In the genomic region with DNA sequence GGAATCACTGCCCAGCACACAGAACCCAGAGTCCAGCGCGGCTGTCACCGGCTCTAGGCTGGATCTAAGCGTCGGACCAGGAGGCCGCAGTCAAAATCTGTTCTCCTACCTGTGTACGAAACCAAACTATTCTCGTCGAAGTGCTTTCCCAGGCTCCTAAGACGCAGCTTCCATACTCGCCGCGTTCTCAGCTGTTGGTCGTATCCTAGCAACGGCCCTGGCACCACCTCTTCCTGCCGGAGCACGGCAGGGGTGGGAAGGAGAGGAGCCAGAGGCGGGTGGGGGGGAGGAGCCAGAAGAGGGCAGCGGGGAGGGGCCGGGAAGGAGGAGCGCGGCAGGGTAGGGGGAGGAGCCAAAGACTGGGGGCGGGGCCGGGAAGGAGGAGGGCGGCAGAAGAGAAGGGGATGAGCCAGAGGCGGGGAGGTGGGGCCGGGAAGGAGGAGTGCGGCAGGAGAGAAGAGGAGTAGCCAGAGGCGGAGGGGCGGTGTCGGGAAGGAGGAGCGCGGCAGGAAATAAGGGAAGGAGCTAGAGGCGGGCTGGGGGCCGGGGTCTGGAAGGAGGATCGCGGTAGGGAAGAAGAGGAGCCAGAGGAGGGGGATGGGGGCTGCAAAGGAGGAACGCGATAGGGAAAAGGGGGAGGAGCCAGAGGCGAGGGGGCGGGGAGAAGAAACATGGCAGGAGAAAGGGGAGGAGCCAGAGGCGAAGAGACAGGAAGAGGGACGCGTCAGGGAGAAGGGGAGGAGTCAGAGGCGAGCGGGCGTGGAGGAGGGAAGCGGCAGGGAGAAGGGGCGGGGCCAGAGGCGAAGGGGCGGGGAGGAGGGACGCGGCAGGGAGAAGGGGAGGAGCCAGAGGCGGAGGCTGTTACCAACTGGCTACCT, we compare ENCODE assay signal across 8 cellular contexts. TPM values are rescaled to one million over a fixed set of nuclear protein-coding genes. Genes with fewer than 3 reads are reported as not detected.
DNase-seq lines count a peak whose midpoint lies in the region; ATAC-seq and TF ChIP-seq lines count a peak whose summit lies in the region.

A gene (minus strand): TSS at position 213 of the 878 bp plus-strand sequence. CDS start 22,255 bp downstream, outside the sequence.

- peak within 1 kb of the TSS; percentile 78 for H3K27ac ChIP-seq in CD4-positive, CD25-positive, alpha-beta regulatory T cell (ENCODE audit: insufficient read depth, low read length, poor library complexity, severe bottlenecking)
- H3K27ac ChIP-seq in lower lobe of right lung = peak within 1 kb of the TSS; percentile 77

- peaks cover 24% of the 10 kb centered on the region for H3K27me3 Mint-ChIP-seq in CD4-positive, CD25-positive, alpha-beta regulatory T cell
- peaks cover 18% of the 10 kb centered on the region for H3K27me3 Mint-ChIP-seq in activated CD8-positive, alpha-beta T cell treated with anti-CD3 and anti-CD28 coated beads for 36 hours

- TF ChIP-seq CTCF in activated CD8-positive, alpha-beta T cell treated with anti-CD3 and anti-CD28 coated beads for 36 hours (IDR thresholded peaks at IDR 0.05) = no peak
- no peak for TF ChIP-seq CTCF in lower lobe of right lung (IDR thresholded peaks at IDR 0.05)

- ATAC-seq in CD4-positive, CD25-positive, alpha-beta regulatory T cell (ENCODE audit: low read depth in 2 of 2) = peak; percentile 85 to 86
- ATAC-seq in GM19452 (IDR thresholded peaks at IDR 0.05; ENCODE audit: unreplicated experiment) = peak; percentile 74
- ATAC-seq in HG03575 (IDR thresholded peaks at IDR 0.05; ENCODE audit: extremely low read depth, insufficient number of reproducible peaks, low FRiP score, unreplicated experiment) = peak; percentile 43
- ATAC-seq in activated CD8-positive, alpha-beta T cell treated with anti-CD3 and anti-CD28 coated beads for 36 hours = peak; percentile 90
- ATAC-seq in lower lobe of right lung = peak; percentile 97 to 99

- peak; percentile 84 to 95 (median 91) for DNase-seq in CD4-positive, CD25-positive, alpha-beta regulatory T cell
- DNase-seq in NCI-H82 treated with DMSO at 0.1 percent for 48 hours (lab: John Stamatoyannopoulos, UW; ENCODE audit: unreplicated experiment) (peak; percentile 96), ecto neural progenitor cell (ENCODE audit: low spot score) (peak; percentile 98), lower lobe of right lung (peak; percentile 99)
- DNase-seq in activated CD8-positive, alpha-beta T cell treated with anti-CD3 and anti-CD28 coated beads for 36 hours = peak; percentile 98
- peak; percentile 86 to 98 (median 92) for DNase-seq in stimulated activated CD4-positive, alpha-beta T cell treated with anti-CD3 and anti-CD28 coated beads, TNF-alpha, amount 100 ng/mL, for 1 hour (ENCODE audit: low read depth in 3 of 3, low spot score in 1 of 3)

- peaks cover 15 to 31% (median 19%) of the 10 kb centered on the region in 4 donors for H3K4me1 Mint-ChIP-seq in CD4-positive, CD25-positive, alpha-beta regulatory T cell
- H3K4me1 Mint-ChIP-seq in activated CD8-positive, alpha-beta T cell treated with anti-CD3 and anti-CD28 coated beads for 36 hours (ENCODE audit: low read depth) = peaks cover 31% of the 10 kb centered on the region

- H3K9me3 ChIP-seq in CD4-positive, CD25-positive, alpha-beta regulatory T cell (ENCODE audit: control insufficient read depth in 2 of 2, low read length in 2 of 2) = no peaks in the 10 kb centered on the region
- H3K9me3 ChIP-seq in lower lobe of right lung = no peaks in the 10 kb centered on the region

- CTCF ChIA-PET in activated CD8-positive, alpha-beta T cell treated with anti-CD3 and anti-CD28 coated beads for 36 hours (lab: Charles Lee) = interaction anchor here (0.7 to 2.3 kb wide), 4 partner anchors 23 to 40 kb away, joined by 3 to 11 read pairs (median 4); no protein-coding TSS in a partner anchor

- H3K27ac Mint-ChIP-seq in CD4-positive, CD25-positive, alpha-beta regulatory T cell = peak within 1 kb of the TSS; percentile 54 to 86 (median 73)
- H3K27ac Mint-ChIP-seq in activated CD8-positive, alpha-beta T cell treated with anti-CD3 and anti-CD28 coated beads for 36 hours = peak within 1 kb of the TSS; percentile 83

- H3K4me3 Mint-ChIP-seq in CD4-positive, CD25-positive, alpha-beta regulatory T cell = peak within 1 kb of the TSS; percentile 88 to 94 (median 92)
- peak within 1 kb of the TSS; percentile 86 for H3K4me3 Mint-ChIP-seq in activated CD8-positive, alpha-beta T cell treated with anti-CD3 and anti-CD28 coated beads for 36 hours

- H3K4me3 ChIP-seq in CD4-positive, CD25-positive, alpha-beta regulatory T cell (ENCODE audit: low read depth, low read length) = peak within 1 kb of the TSS; percentile 90
- H3K4me3 ChIP-seq in lower lobe of right lung = peak within 1 kb of the TSS; percentile 64

- H3K36me3 Mint-ChIP-seq in CD4-positive, CD25-positive, alpha-beta regulatory T cell = no peaks in the 10 kb centered on the region
- no peaks in the 10 kb centered on the region for H3K36me3 Mint-ChIP-seq in activated CD8-positive, alpha-beta T cell treated with anti-CD3 and anti-CD28 coated beads for 36 hours (ENCODE audit: low read depth)

- no peaks in the 10 kb centered on the region for H3K36me3 ChIP-seq in CD4-positive, CD25-positive, alpha-beta regulatory T cell (ENCODE audit: control insufficient read depth, insufficient read depth, low read length)
- peaks cover 3% of the 10 kb centered on the region for H3K36me3 ChIP-seq in lower lobe of right lung

- intact Hi-C loops in activated CD8-positive, alpha-beta T cell treated with anti-CD3 and anti-CD28 coated beads for 36 hours (cut with micrococcal nuclease) = loop anchor here (5.0 kb wide), 1 partner anchor 42 kb away; no protein-coding TSS in a partner anchor
- intact Hi-C loops in lower lobe of right lung (cut with DNase I) = no loop called here

- POLR2A ChIA-PET in activated CD8-positive, alpha-beta T cell treated with anti-CD3 and anti-CD28 coated beads for 36 hours (lab: Charles Lee) = interaction anchor here (0.6 to 1.0 kb wide), 3 partner anchors 23 to 130 kb away, joined by 3 to 5 read pairs (median 3); a partner anchor contains a TSS

- no peaks in the 10 kb centered on the region for H3K9me3 Mint-ChIP-seq in CD4-positive, CD25-positive, alpha-beta regulatory T cell
- H3K9me3 Mint-ChIP-seq in activated CD8-positive, alpha-beta T cell treated with anti-CD3 and anti-CD28 coated beads for 36 hours = no peaks in the 10 kb centered on the region

- H3K4me1 ChIP-seq in CD4-positive, CD25-positive, alpha-beta regulatory T cell (ENCODE audit: control insufficient read depth, insufficient read depth, low read length, poor library complexity, severe bottlenecking) = peaks cover 23% of the 10 kb centered on the region
- H3K4me1 ChIP-seq in lower lobe of right lung = peaks cover 14% of the 10 kb centered on the region

- peaks cover 4% of the 10 kb centered on the region for H3K27me3 ChIP-seq in CD4-positive, CD25-positive, alpha-beta regulatory T cell (ENCODE audit: control insufficient read depth, insufficient read depth, low read length)
- no peaks in the 10 kb centered on the region for H3K27me3 ChIP-seq in lower lobe of right lung (ENCODE audit: low read depth)

RNA-seq across cellular contexts. Expression of the gene that starts here (rescaled TPM):
- total RNA-seq in CD4-positive, CD25-positive, alpha-beta regulatory T cell = not detected
- under 1 TPM in 1 of 4 donors, not detected in 3; 0.15 TPM for polyA plus RNA-seq in CD4-positive, CD25-positive, alpha-beta regulatory T cell
- under 1 TPM in 1 of 2 experiments, not detected in 1; 0.09 TPM for total RNA-seq in activated CD8-positive, alpha-beta T cell treated with anti-CD3 and anti-CD28 coated beads for 36 hours
- 3.2 TPM for total RNA-seq in lower lobe of right lung

Comparison
In these comparisons a context has a peak if more than half of its experiments do, and no peak if none do; other contexts are left out.
1. Peak in every context shown above with its lines: DNase-seq, ATAC-seq, H3K4me3 ChIP-seq and H3K27ac ChIP-seq.
2. Peak in DNase-seq, ATAC-seq, H3K4me3 ChIP-seq and H3K27ac ChIP-seq in CD4-positive, CD25-positive, alpha-beta regulatory T cell; RNA of the gene not detected or under 1 TPM.
3. Peak in DNase-seq and ATAC-seq in activated CD8-positive, alpha-beta T cell treated with anti-CD3 and anti-CD28 coated beads for 36 hours; RNA of the gene not detected or under 1 TPM.
4. ATAC-seq: peak in every context shown above with its lines; median percentile 98 in lower lobe of right lung; 90 in activated CD8-positive, alpha-beta T cell treated with anti-CD3 and anti-CD28 coated beads for 36 hours; 86 in CD4-positive, CD25-positive, alpha-beta regulatory T cell; 74 in GM19452; 43 in HG03575.